17 cellular contexts compared by ENCODE assay signal in genomic region chr11:12418019-12418611, GRCh38. TPM values are rescaled to one million over a fixed set of nuclear protein-coding genes. Genes with fewer than 3 reads are reported as not detected.
A peak's percentile ranks its signal among the peaks of the same experiment; 100 is the strongest.
DNase-seq lines count a peak whose midpoint lies in the region; ATAC-seq and TF ChIP-seq lines count a peak whose summit lies in the region.
"Had no signal": no experiment of that assay in that cellular context is flagged by ENCODE, and none has a peak within 500 bp of the region (broad histone marks: within the 10 kb centered on the region; RNA-seq: fewer than 3 reads in every experiment).

No MANE protein-coding gene starts in this region.

- CTCF ChIA-PET in activated CD4-positive, alpha-beta T cell treated with anti-CD3 and anti-CD28 coated beads, Interleukin-2, amount 10 ng/mL, durations not matched to agents 7 days and 5 days (lab: Charles Lee), result no interaction called here

- TF ChIP-seq CTCF in AG10803 (conservative IDR thresholded peaks at IDR 0.05; ENCODE audit: low read length), result no peak

- no peak overlapping the region for H3K4me3 ChIP-seq in AG10803 (ENCODE audit: low read length)
- H3K4me3 ChIP-seq: BLaER1 treated with 17β-estradiol and CSF1 and Interleukin-3, amounts not matched to agents 10 nM and 100 nM had no signal

- no peak overlapping the region for H3K4me3 Mint-ChIP-seq in activated CD4-positive, alpha-beta T cell treated with anti-CD3 and anti-CD28 coated beads, Interleukin-2, amount 10 ng/mL, durations not matched to agents 7 days and 5 days
- H3K4me3 Mint-ChIP-seq: activated T-cell treated with anti-CD3 and anti-CD28 coated beads, Interleukin-2, amount 50 U/mL, for 4 hours; H9; stimulated activated naive CD8-positive, alpha-beta T cell treated with anti-CD3 and anti-CD28 coated beads, Interleukin-15, amount 100 ng/mL, for 72 hours had no signal

- ATAC-seq in sciatic nerve (peak; percentile 67), GM21367 (IDR thresholded peaks at IDR 0.05; ENCODE audit: unreplicated experiment) (no peak)
- ATAC-seq: activated T-cell treated with anti-CD3 and anti-CD28 coated beads, Interleukin-2, amount 50 U/mL, for 4 hours; Panc1; stimulated activated naive CD8-positive, alpha-beta T cell treated with anti-CD3 and anti-CD28 coated beads, Interleukin-15, amount 100 ng/mL, for 72 hours had no signal

- no peak overlapping the region for H3K27ac Mint-ChIP-seq in activated CD4-positive, alpha-beta T cell treated with anti-CD3 and anti-CD28 coated beads, Interleukin-2, amount 10 ng/mL, durations not matched to agents 7 days and 5 days
- H3K27ac Mint-ChIP-seq: stimulated activated naive CD8-positive, alpha-beta T cell treated with anti-CD3 and anti-CD28 coated beads, Interleukin-15, amount 100 ng/mL, for 72 hours had no signal

- intact Hi-C loops in sciatic nerve (cut with DNase I), result no loop called here

- H3K36me3 Mint-ChIP-seq in activated CD4-positive, alpha-beta T cell treated with anti-CD3 and anti-CD28 coated beads, Interleukin-2, amount 10 ng/mL, durations not matched to agents 7 days and 5 days (ENCODE audit: low read depth), result no peaks in the 10 kb centered on the region

- DNase-seq in AG10803 (ENCODE audit: low read depth) (peak; percentile 84), NCI-H69 (lab: John Stamatoyannopoulos, UW) (peak; percentile 57), fibroblast of peridontal ligament (ENCODE audit: extremely low read depth) (peak; percentile 40), sciatic nerve (ENCODE audit: low spot score) (no peak), NCI-H146 treated with DMSO at 0.1 percent for 48 hours (lab: John Stamatoyannopoulos, UW; ENCODE audit: unreplicated experiment) (no peak), DMS114 treated with DMSO at 0.1 percent for 48 hours (lab: John Stamatoyannopoulos, UW; ENCODE audit: unreplicated experiment) (no peak)
- no peak for DNase-seq in activated CD4-positive, alpha-beta T cell treated with anti-CD3 and anti-CD28 coated beads, Interleukin-2, amount 10 ng/mL, durations not matched to agents 7 days and 5 days
- DNase-seq: activated T-cell treated with anti-CD3 and anti-CD28 coated beads, Interleukin-2, amount 50 U/mL, for 4 hours; H9; KBM-7; NCI-H2171 treated with DMSO at 0.1 percent for 48 hours; nucleus accumbens; stimulated activated CD4-positive, alpha-beta T cell treated with anti-CD3 and anti-CD28 coated beads, Interleukin-2, amount 100 ng/mL, for 48 hours; stimulated activated naive CD8-positive, alpha-beta T cell treated with anti-CD3 and anti-CD28 coated beads, Interleukin-15, amount 100 ng/mL, for 72 hours had no signal

- H3K4me1 Mint-ChIP-seq in activated CD4-positive, alpha-beta T cell treated with anti-CD3 and anti-CD28 coated beads, Interleukin-2, amount 10 ng/mL, durations not matched to agents 7 days and 5 days, result no peaks in the 10 kb centered on the region
- H3K4me1 Mint-ChIP-seq: stimulated activated naive CD8-positive, alpha-beta T cell treated with anti-CD3 and anti-CD28 coated beads, Interleukin-15, amount 100 ng/mL, for 72 hours had no signal

- peaks cover 16% of the 10 kb centered on the region for H3K27me3 Mint-ChIP-seq in activated CD4-positive, alpha-beta T cell treated with anti-CD3 and anti-CD28 coated beads, Interleukin-2, amount 10 ng/mL, durations not matched to agents 7 days and 5 days

- no peaks in the 10 kb centered on the region for H3K9me3 Mint-ChIP-seq in activated CD4-positive, alpha-beta T cell treated with anti-CD3 and anti-CD28 coated beads, Interleukin-2, amount 10 ng/mL, durations not matched to agents 7 days and 5 days
- H3K9me3 Mint-ChIP-seq: activated T-cell treated with anti-CD3 and anti-CD28 coated beads, Interleukin-2, amount 50 U/mL, for 4 hours; H9; stimulated activated naive CD8-positive, alpha-beta T cell treated with anti-CD3 and anti-CD28 coated beads, Interleukin-15, amount 100 ng/mL, for 72 hours had no signal

- POLR2A ChIA-PET in activated CD4-positive, alpha-beta T cell treated with anti-CD3 and anti-CD28 coated beads, Interleukin-2, amount 10 ng/mL, durations not matched to agents 7 days and 5 days (lab: Charles Lee), result no interaction called here

RNA-seq across cellular contexts. Expression of gene PARVA, which starts 40.7 kb away (rescaled TPM):
- 176 TPM for total RNA-seq in sciatic nerve
- under 1 TPM in 1 of 2 experiments, not detected in 1; 0.22 TPM for total RNA-seq in activated CD4-positive, alpha-beta T cell treated with anti-CD3 and anti-CD28 coated beads, Interleukin-2, amount 10 ng/mL, durations not matched to agents 7 days and 5 days

Comparison
In these comparisons a context has a peak if more than half of its experiments do, and no peak if none do; other contexts are left out.
1. DNase-seq: peak in AG10803 (single experiment), NCI-H69 (single experiment) and fibroblast of peridontal ligament (single experiment); none in sciatic nerve (single experiment), NCI-H146 treated with DMSO at 0.1 percent for 48 hours (single experiment), DMS114 treated with DMSO at 0.1 percent for 48 hours (single experiment) and activated CD4-positive, alpha-beta T cell treated with anti-CD3 and anti-CD28 coated beads, Interleukin-2, amount 10 ng/mL, durations not matched to agents 7 days and 5 days (single experiment).
2. RNA of gene PARVA, which starts 40.7 kb away (total RNA-seq): 176 TPM in sciatic nerve (single experiment); 0.22 TPM in activated CD4-positive, alpha-beta T cell treated with anti-CD3 and anti-CD28 coated beads, Interleukin-2, amount 10 ng/mL, durations not matched to agents 7 days and 5 days; every median in the first group is over 100 times any median in the second.